In the genomic region with DNA sequence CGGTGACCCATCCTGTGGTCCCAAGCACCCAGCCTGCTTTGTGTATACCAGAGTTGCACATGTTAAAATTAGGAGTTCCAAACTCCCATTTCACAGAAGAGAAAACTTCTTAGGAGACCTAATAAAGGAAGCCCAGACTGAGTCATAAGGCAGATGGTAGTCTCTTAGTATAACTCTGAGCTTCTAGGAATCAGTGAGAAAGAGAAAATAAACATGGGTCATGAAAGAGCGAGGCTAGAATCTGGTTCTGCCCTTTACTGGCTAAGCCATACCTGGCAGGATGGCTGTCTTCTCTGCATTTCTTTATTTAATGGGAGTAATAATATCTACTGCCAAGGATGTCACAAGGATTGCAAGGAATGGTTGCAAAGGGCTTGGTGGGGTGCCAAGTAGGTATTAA, we compare ENCODE assay signal across 18 cellular contexts.
DNase-seq lines count a peak whose midpoint lies in the region; ATAC-seq and TF ChIP-seq lines count a peak whose summit lies in the region.
"Had no signal": no experiment of that assay in that cellular context is flagged by ENCODE, and none has a peak within 500 bp of the region (broad histone marks: within the 10 kb centered on the region; RNA-seq: fewer than 3 reads in every experiment).

No MANE protein-coding gene starts in this region.

- no peak for TF ChIP-seq CTCF in choroid plexus epithelial cell (conservative IDR thresholded peaks at IDR 0.05; ENCODE audit: low read depth, low read length)
- no peak for TF ChIP-seq CTCF in fibroblast of mammary gland (conservative IDR thresholded peaks at IDR 0.05; ENCODE audit: control insufficient read depth, insufficient read depth, low read depth, low read length)

- H3K27me3 ChIP-seq in MG63: no peaks in the 10 kb centered on the region
- H3K27me3 ChIP-seq: BE2C, BLaER1 had no signal

- ATAC-seq in GM19463 (IDR thresholded peaks at IDR 0.05; ENCODE audit: unreplicated experiment) (no peak), GM19351 (IDR thresholded peaks at IDR 0.05; ENCODE audit: unreplicated experiment) (no peak)
- ATAC-seq: CD8-positive, alpha-beta T cell had no signal

- no peaks in the 10 kb centered on the region for H3K36me3 ChIP-seq in MG63
- H3K36me3 ChIP-seq: BE2C, BLaER1 had no signal

- H3K9me3 ChIP-seq in MG63: no peaks in the 10 kb centered on the region
- H3K9me3 ChIP-seq: BE2C, BLaER1, Caco-2 had no signal

- DNase-seq in MG63 (peak; percentile 42), choroid plexus epithelial cell (ENCODE audit: low read depth) (peak; percentile 21), fibroblast of mammary gland (ENCODE audit: low read depth) (peak; percentile 17), SW480 (ENCODE audit: low spot score) (no peak), glomerular visceral epithelial cell (ENCODE audit: extremely low spot score) (no peak)
- DNase-seq: 8988T; ACHN; BE2C; C1 segment of cervical spinal cord; Caco-2; Calu3; CD4-positive, alpha-beta T cell; CD8-positive, alpha-beta T cell; DMS79 treated with DMSO at 0.1 percent for 48 hours; GF-D8 had no signal

- H3K4me3 ChIP-seq in MG63: no peak overlapping the region
- H3K4me3 ChIP-seq in choroid plexus epithelial cell (ENCODE audit: low read depth, low read length): no peak overlapping the region
- H3K4me3 ChIP-seq in fibroblast of mammary gland (ENCODE audit: control insufficient read depth, low read depth, low read length): no peak overlapping the region
- H3K4me3 ChIP-seq: BLaER1 had no signal

Comparison
In these comparisons a context has a peak if more than half of its experiments do, and no peak if none do; other contexts are left out.
1. DNase-seq: peak in MG63 (single experiment), choroid plexus epithelial cell (single experiment) and fibroblast of mammary gland (single experiment); none in SW480 (single experiment) and glomerular visceral epithelial cell (single experiment).